In genomic region chr3:140573011-140573410, GRCh38 we compare ENCODE assay signal across 11 cellular contexts.
"Had no signal": no experiment of that assay in that cellular context is flagged by ENCODE, and none has a peak within 500 bp of the region (broad histone marks: within the 10 kb centered on the region; RNA-seq: fewer than 3 reads in every experiment).

No MANE protein-coding gene starts in this region.

- H3K4me3 Mint-ChIP-seq: activated naive CD4-positive, alpha-beta T cell treated with anti-CD3 and anti-CD28 coated beads, Interleukin-2, amount 10 ng/mL, durations not matched to agents 7 days and 5 days; activated T-helper 17 cell treated with anti-CD3 and anti-CD28 coated beads, Interleukin-2, amount 50 U/mL, for 72 hours had no signal

- H3K4me1 ChIP-seq: colonic mucosa, esophagus squamous epithelium had no signal

- H3K27me3 ChIP-seq: colonic mucosa, esophagus squamous epithelium, thyroid gland, uterus had no signal

- H3K9me3 Mint-ChIP-seq: activated naive CD4-positive, alpha-beta T cell treated with anti-CD3 and anti-CD28 coated beads, Interleukin-2, amount 10 ng/mL, durations not matched to agents 7 days and 5 days; activated T-helper 17 cell treated with anti-CD3 and anti-CD28 coated beads, Interleukin-2, amount 50 U/mL, for 72 hours had no signal

- H3K36me3 ChIP-seq: colonic mucosa, esophagus squamous epithelium, thyroid gland, uterus had no signal

- H3K27ac ChIP-seq: colonic mucosa, esophagus squamous epithelium, thyroid gland had no signal

- H3K9me3 ChIP-seq: colonic mucosa, esophagus squamous epithelium, thyroid gland, uterus had no signal

- H3K27ac Mint-ChIP-seq: activated naive CD4-positive, alpha-beta T cell treated with anti-CD3 and anti-CD28 coated beads, Interleukin-2, amount 10 ng/mL, durations not matched to agents 7 days and 5 days; activated T-helper 17 cell treated with anti-CD3 and anti-CD28 coated beads, Interleukin-2, amount 50 U/mL, for 72 hours had no signal

- H3K4me1 Mint-ChIP-seq: activated naive CD4-positive, alpha-beta T cell treated with anti-CD3 and anti-CD28 coated beads, Interleukin-2, amount 10 ng/mL, durations not matched to agents 7 days and 5 days; activated T-helper 17 cell treated with anti-CD3 and anti-CD28 coated beads, Interleukin-2, amount 50 U/mL, for 72 hours had no signal

- DNase-seq: activated CD4-positive, alpha-beta T cell treated with anti-CD3 and anti-CD28 coated beads for 48 hours; activated naive CD4-positive, alpha-beta T cell treated with anti-CD3 and anti-CD28 coated beads, Interleukin-2, amount 10 ng/mL, durations not matched to agents 7 days and 5 days; activated T-cell treated with anti-CD3 and anti-CD28 coated beads for 4 hours; colonic mucosa; esophagus squamous epithelium; foreskin fibroblast; left cardiac atrium; uterus had no signal

- H3K36me3 Mint-ChIP-seq: activated naive CD4-positive, alpha-beta T cell treated with anti-CD3 and anti-CD28 coated beads, Interleukin-2, amount 10 ng/mL, durations not matched to agents 7 days and 5 days had no signal

- H3K27me3 Mint-ChIP-seq: activated naive CD4-positive, alpha-beta T cell treated with anti-CD3 and anti-CD28 coated beads, Interleukin-2, amount 10 ng/mL, durations not matched to agents 7 days and 5 days; activated T-helper 17 cell treated with anti-CD3 and anti-CD28 coated beads, Interleukin-2, amount 50 U/mL, for 72 hours had no signal

- H3K4me2 ChIP-seq: smooth muscle cell had no signal

- H3K4me3 ChIP-seq: colonic mucosa, esophagus squamous epithelium, smooth muscle cell, thyroid gland, uterus had no signal

- ATAC-seq: activated T-helper 17 cell treated with anti-CD3 and anti-CD28 coated beads, Interleukin-2, amount 50 U/mL, for 72 hours had no signal
